Comparison of ENCODE assay signal across 1 cellular context in the genomic region with DNA sequence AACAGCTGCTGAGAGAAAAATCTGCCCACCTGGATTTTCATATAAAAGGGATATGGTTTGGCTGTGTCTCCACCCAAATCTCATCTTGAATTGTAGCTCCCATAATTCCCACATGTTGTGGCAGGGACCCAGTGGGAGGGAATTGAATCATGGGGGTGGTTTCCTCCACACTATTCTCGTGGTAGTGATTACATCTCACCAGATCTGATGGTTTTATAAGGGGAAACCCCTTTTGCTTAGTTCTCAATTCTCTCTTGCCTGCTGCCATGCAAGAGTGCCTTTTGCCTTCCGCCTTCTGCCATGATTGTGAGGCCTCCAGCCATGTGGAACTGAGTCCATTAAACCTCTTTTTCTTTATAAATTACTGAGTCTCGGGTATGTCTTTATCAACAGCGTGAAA.
TF ChIP-seq lines count a peak whose summit lies in the region.

No MANE protein-coding gene starts in this region.

TF ChIP-seq in WTC11, 78 proteins besides CTCF, POLR2A, EP300 and RAD21 (continued from another document):
- TF ChIP-seq, protein P1, sequence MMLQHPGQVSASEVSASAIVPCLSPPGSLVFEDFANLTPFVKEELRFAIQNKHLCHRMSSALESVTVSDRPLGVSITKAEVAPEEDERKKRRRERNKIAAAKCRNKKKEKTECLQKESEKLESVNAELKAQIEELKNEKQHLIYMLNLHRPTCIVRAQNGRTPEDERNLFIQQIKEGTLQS (CRISPR knock-in tag; conservative IDR thresholded peaks at IDR 0.05), result no peak
- TF ChIP-seq ZNF416 (CRISPR knock-in tag; IDR thresholded peaks at IDR 0.05), result no peak
- TF ChIP-seq, protein P2, sequence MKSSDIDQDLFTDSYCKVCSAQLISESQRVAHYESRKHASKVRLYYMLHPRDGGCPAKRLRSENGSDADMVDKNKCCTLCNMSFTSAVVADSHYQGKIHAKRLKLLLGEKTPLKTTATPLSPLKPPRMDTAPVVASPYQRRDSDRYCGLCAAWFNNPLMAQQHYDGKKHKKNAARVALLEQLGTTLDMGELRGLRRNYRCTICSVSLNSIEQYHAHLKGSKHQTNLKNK (CRISPR knock-in tag; IDR thresholded peaks at IDR 0.05), result no peak
